Comparison of ENCODE assay signal across 18 cellular contexts in genomic region chr14:56745091-56745490, GRCh38.
"Had no signal": no experiment of that assay in that cellular context is flagged by ENCODE, and none has a peak within 500 bp of the region (broad histone marks: within the 10 kb centered on the region; RNA-seq: fewer than 3 reads in every experiment).

No MANE protein-coding gene starts in this region.

- H3K27ac Mint-ChIP-seq: effector memory CD8-positive, alpha-beta T cell; naive thymus-derived CD8-positive, alpha-beta T cell; stimulated activated effector memory CD8-positive, alpha-beta T cell treated with anti-CD3 and anti-CD28 coated beads, Interleukin-12 subunit alpha, Interleukin-12 subunit beta, amount 100 ng/mL, for 72 hours; type B pancreatic cell had no signal

- H3K4me3 Mint-ChIP-seq: effector memory CD8-positive, alpha-beta T cell; naive thymus-derived CD8-positive, alpha-beta T cell; stimulated activated effector memory CD8-positive, alpha-beta T cell treated with anti-CD3 and anti-CD28 coated beads, Interleukin-12 subunit alpha, Interleukin-12 subunit beta, amount 100 ng/mL, for 72 hours; type B pancreatic cell had no signal

- H3K4me1 Mint-ChIP-seq: naive thymus-derived CD8-positive, alpha-beta T cell; stimulated activated effector memory CD8-positive, alpha-beta T cell treated with anti-CD3 and anti-CD28 coated beads, Interleukin-12 subunit alpha, Interleukin-12 subunit beta, amount 100 ng/mL, for 72 hours had no signal

- H3K36me3 ChIP-seq: neutrophil, right lobe of liver, suprapubic skin, thyroid gland had no signal

- H3K9me3 Mint-ChIP-seq: effector memory CD8-positive, alpha-beta T cell; naive thymus-derived CD8-positive, alpha-beta T cell; stimulated activated effector memory CD8-positive, alpha-beta T cell treated with anti-CD3 and anti-CD28 coated beads, Interleukin-12 subunit alpha, Interleukin-12 subunit beta, amount 100 ng/mL, for 72 hours had no signal

- H3K4me3 ChIP-seq: mucosa of descending colon, psoas muscle, right lobe of liver, suprapubic skin, thyroid gland had no signal

- H3K9me3 ChIP-seq: mucosa of descending colon, neutrophil, psoas muscle, right lobe of liver, suprapubic skin, thyroid gland had no signal

- H3K4me1 ChIP-seq: foreskin keratinocyte, psoas muscle, suprapubic skin, thyroid gland had no signal

- DNase-seq: effector memory CD8-positive, alpha-beta T cell; erythroblast; foreskin keratinocyte; kidney; left colon; mucosa of descending colon; naive thymus-derived CD8-positive, alpha-beta T cell; psoas muscle; retina; right lobe of liver; stimulated activated CD4-positive, alpha-beta T cell treated with anti-CD3 and anti-CD28 coated beads, Interleukin-4, amount 100 ng/mL, for 1 hour; stimulated activated CD8-positive, alpha-beta memory T cell treated with anti-CD3 and anti-CD28 coated beads, Interleukin-4, amount 100 ng/mL, for 48 hours; stimulated activated naive CD8-positive, alpha-beta T cell treated with anti-CD3 and anti-CD28 coated beads, Interleukin-15, Interleukin-2, amounts not matched to agents 100 U/mL and 50 U/mL, for 24 hours; thyroid gland had no signal

- H3K27ac ChIP-seq: foreskin keratinocyte, neutrophil, psoas muscle, right lobe of liver, suprapubic skin, thyroid gland had no signal

- H3K27me3 ChIP-seq: foreskin keratinocyte, neutrophil, right lobe of liver, suprapubic skin, thyroid gland had no signal

- ATAC-seq: effector memory CD8-positive, alpha-beta T cell; foreskin keratinocyte; left colon; mucosa of descending colon; naive thymus-derived CD8-positive, alpha-beta T cell; psoas muscle; right lobe of liver; stimulated activated effector memory CD8-positive, alpha-beta T cell treated with anti-CD3 and anti-CD28 coated beads, Interleukin-12 subunit alpha, Interleukin-12 subunit beta, amount 100 ng/mL, for 72 hours; stimulated activated naive CD8-positive, alpha-beta T cell treated with anti-CD3 and anti-CD28 coated beads, Interleukin-15, Interleukin-2, amounts not matched to agents 100 U/mL and 50 U/mL, for 24 hours had no signal

- H3K36me3 Mint-ChIP-seq: naive thymus-derived CD8-positive, alpha-beta T cell; stimulated activated effector memory CD8-positive, alpha-beta T cell treated with anti-CD3 and anti-CD28 coated beads, Interleukin-12 subunit alpha, Interleukin-12 subunit beta, amount 100 ng/mL, for 72 hours; type B pancreatic cell had no signal
